In genomic region chr2:65826567-65826966, GRCh38 we compare ENCODE assay signal across 17 cellular contexts.
A peak's percentile ranks its signal among the peaks of the same experiment; 100 is the strongest.
DNase-seq lines count a peak whose midpoint lies in the region; ATAC-seq, FAIRE-seq and TF ChIP-seq lines count a peak whose summit lies in the region.
"Had no signal": no experiment of that assay in that cellular context is flagged by ENCODE, and none has a peak within 500 bp of the region (broad histone marks: within the 10 kb centered on the region; RNA-seq: fewer than 3 reads in every experiment).

No MANE protein-coding gene starts in this region.

- H3K36me3 ChIP-seq in bronchial epithelial cell (ENCODE audit: control insufficient read depth, insufficient read depth, low read length), result no peaks in the 10 kb centered on the region
- no peaks in the 10 kb centered on the region for H3K36me3 ChIP-seq in endodermal cell (ENCODE audit: control insufficient read depth, insufficient read depth, low read length)
- H3K36me3 ChIP-seq: HAP-1 had no signal

- no peak overlapping the region for H3K9ac ChIP-seq in endodermal cell (ENCODE audit: extremely low read depth, low read length, poor library complexity, severe bottlenecking)

- H3K4me1 ChIP-seq in right cardiac atrium (ENCODE audit: control insufficient read depth, insufficient read depth, low read length) (no peaks in the 10 kb centered on the region), endodermal cell (ENCODE audit: control insufficient read depth, insufficient read depth, low read length) (no peaks in the 10 kb centered on the region)
- H3K4me1 ChIP-seq: Caco-2, HAP-1 had no signal

- no peak overlapping the region for H3K4me3 ChIP-seq in right cardiac atrium (ENCODE audit: low read length)
- no peak overlapping the region for H3K4me3 ChIP-seq in bronchial epithelial cell (ENCODE audit: low read depth, low read length)
- H3K4me3 ChIP-seq in endodermal cell (ENCODE audit: low read length), result no peak overlapping the region
- H3K4me3 ChIP-seq: HAP-1 had no signal

- peaks cover 14% of the 10 kb centered on the region for H3K4me1 Mint-ChIP-seq in endodermal cell
- H3K4me1 Mint-ChIP-seq: CD4-positive, alpha-beta memory T cell had no signal

- H3K27ac ChIP-seq in right cardiac atrium (ENCODE audit: low read length) (no peak overlapping the region), endodermal cell (ENCODE audit: low read depth, low read length) (no peak overlapping the region)

- peak; percentile 81 for FAIRE-seq in bronchial epithelial cell (lab: Jason Lieb, UNC)
- FAIRE-seq: G401.6, GM12892, H54 had no signal

- H3K27ac Mint-ChIP-seq in endodermal cell, result no peak overlapping the region
- H3K27ac Mint-ChIP-seq: CD4-positive, alpha-beta memory T cell; HFFc6 had no signal

- peaks cover 24% of the 10 kb centered on the region for H3K9me3 Mint-ChIP-seq in endodermal cell
- H3K9me3 Mint-ChIP-seq: HFFc6 had no signal

- peaks cover 8% of the 10 kb centered on the region for H3K27me3 Mint-ChIP-seq in endodermal cell (ENCODE audit: insufficient read depth)

- DNase-seq in Right ventricle myocardium inferior (ENCODE audit: missing footprints) (no peak), cardiac septum (ENCODE audit: low spot score) (no peak), left ventricle myocardium superior (peak; percentile 17), right cardiac atrium (no peak), bronchial epithelial cell (ENCODE audit: low read depth) (no peak), endodermal cell (no peak)
- DNase-seq: C1 segment of cervical spinal cord; Caco-2; CD4-positive, alpha-beta memory T cell; DMS153; DND-41; GOT3; HFFc6 had no signal

- peak; percentile 43 for ATAC-seq in Right ventricle myocardium inferior
- ATAC-seq in left ventricle myocardium superior, result peak; percentile 36
- ATAC-seq in right cardiac atrium, result no peak

- H3K27me3 ChIP-seq in right cardiac atrium (ENCODE audit: control insufficient read depth, insufficient read depth) (no peaks in the 10 kb centered on the region), bronchial epithelial cell (ENCODE audit: control insufficient read depth, insufficient read depth, low read length) (no peaks in the 10 kb centered on the region), endodermal cell (ENCODE audit: control insufficient read depth, insufficient read depth, low read length, poor library complexity, severe bottlenecking) (peaks cover 9% of the 10 kb centered on the region)

- H3K4me3 Mint-ChIP-seq in endodermal cell, result no peak overlapping the region
- H3K4me3 Mint-ChIP-seq: CD4-positive, alpha-beta memory T cell; HFFc6 had no signal

- intact Hi-C loops in Right ventricle myocardium inferior (cut with DNase I) (no loop called here), cardiac septum (cut with DNase I) (no loop called here), left ventricle myocardium superior (cut with micrococcal nuclease) (no loop called here), right cardiac atrium (cut with DNase I) (no loop called here)

- H3K9me3 ChIP-seq in right cardiac atrium (ENCODE audit: control insufficient read depth, low read length) (no peaks in the 10 kb centered on the region), endodermal cell (ENCODE audit: control insufficient read depth, low read length) (peaks cover 42% of the 10 kb centered on the region)
- H3K9me3 ChIP-seq: Caco-2, HAP-1 had no signal

- WGBS in right cardiac atrium, result 50% methylated on average over 1 of the region's 1 CpG
- 89% methylated on average over 1 of the region's 1 CpG; no CpG with 5 or more reads in 1 of the 2 experiments for WGBS in endodermal cell (ENCODE audit: insufficient coverage in 1 of 2, insufficient read length in 1 of 2), 2 experiments

- no peaks in the 10 kb centered on the region for H3K36me3 Mint-ChIP-seq in endodermal cell (ENCODE audit: low read depth)
- H3K36me3 Mint-ChIP-seq: CD4-positive, alpha-beta memory T cell had no signal

- TF ChIP-seq CTCF in bronchial epithelial cell (IDR thresholded peaks at IDR 0.05; ENCODE audit: insufficient read depth, low read length, severe bottlenecking) (no peak), endodermal cell (conservative IDR thresholded peaks at IDR 0.05) (no peak)

Comparison
In these comparisons a context has a peak if more than half of its experiments do, and no peak if none do; other contexts are left out.
1. ATAC-seq: peak in Right ventricle myocardium inferior (single experiment) and left ventricle myocardium superior (single experiment); none in right cardiac atrium (0 of 2).